14 cellular contexts compared by ENCODE assay signal in the genomic region with DNA sequence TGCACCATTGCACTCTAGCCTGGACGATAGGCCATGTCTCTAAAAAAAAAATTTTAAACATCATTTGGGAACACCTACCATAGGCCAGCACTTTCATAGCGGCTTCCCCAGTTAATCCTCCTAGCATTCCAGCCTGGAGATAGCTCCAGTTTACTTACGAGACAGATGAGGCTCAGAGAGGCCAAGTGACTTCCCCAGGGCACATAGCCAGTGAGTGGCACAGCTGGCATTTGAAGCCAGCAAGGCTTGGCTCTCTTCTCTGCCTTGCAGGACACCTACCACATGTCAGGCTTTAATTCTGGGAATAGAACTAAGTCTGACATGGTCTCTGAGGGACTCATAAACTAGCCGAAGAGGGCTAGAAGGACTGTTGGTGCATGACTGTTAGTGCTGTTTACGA. TPM values are rescaled to one million over a fixed set of nuclear protein-coding genes. Genes with fewer than 3 reads are reported as not detected.
DNase-seq lines count a peak whose midpoint lies in the region; ATAC-seq lines count a peak whose summit lies in the region.
"Had no signal": no experiment of that assay in that cellular context is flagged by ENCODE, and none has a peak within 500 bp of the region (broad histone marks: within the 10 kb centered on the region; RNA-seq: fewer than 3 reads in every experiment).

No MANE protein-coding gene starts in this region.

- peaks cover 8% of the 10 kb centered on the region for H3K36me3 Mint-ChIP-seq in activated naive CD4-positive, alpha-beta T cell treated with anti-CD3 and anti-CD28 coated beads for 36 hours (ENCODE audit: low read depth)
- H3K36me3 Mint-ChIP-seq in activated naive CD4-positive, alpha-beta T cell treated with anti-CD3 and anti-CD28 coated beads, Interleukin-2, amount 50 U/mL, for 72 hours: no peaks in the 10 kb centered on the region
- H3K36me3 Mint-ChIP-seq in memory B cell: peaks cover 34% of the 10 kb centered on the region
- peaks cover 71% of the 10 kb centered on the region for H3K36me3 Mint-ChIP-seq in stimulated activated memory B cell treated with anti-CD40 and anti-IgM and Interleukin-4, amounts not matched to agents 10 μg/mL and 1 μg/mL and 100 μg/mL, for 72 hours

- no peak for ATAC-seq in activated naive CD4-positive, alpha-beta T cell treated with anti-CD3 and anti-CD28 coated beads, Interleukin-2, amount 50 U/mL, for 72 hours
- no peak for ATAC-seq in memory B cell (ENCODE audit: low read depth)
- no peak for ATAC-seq in stimulated activated memory B cell treated with anti-CD40 and anti-IgM and Interleukin-4, amounts not matched to agents 10 μg/mL and 1 μg/mL and 100 μg/mL, for 72 hours
- ATAC-seq in stimulated activated naive CD8-positive, alpha-beta T cell treated with anti-CD3 and anti-CD28 coated beads, Interleukin-15, amount 100 ng/mL, for 72 hours: no peak

- no peaks in the 10 kb centered on the region for H3K4me1 Mint-ChIP-seq in activated naive CD4-positive, alpha-beta T cell treated with anti-CD3 and anti-CD28 coated beads for 36 hours (ENCODE audit: low read depth)
- peaks cover 25% of the 10 kb centered on the region for H3K4me1 Mint-ChIP-seq in memory B cell
- H3K4me1 Mint-ChIP-seq in stimulated activated memory B cell treated with anti-CD40 and anti-IgM and Interleukin-4, amounts not matched to agents 10 μg/mL and 1 μg/mL and 100 μg/mL, for 72 hours: peaks cover 42% of the 10 kb centered on the region
- H3K4me1 Mint-ChIP-seq in stimulated activated naive CD8-positive, alpha-beta T cell treated with anti-CD3 and anti-CD28 coated beads, Interleukin-15, amount 100 ng/mL, for 72 hours: peaks cover 14% of the 10 kb centered on the region

- H3K27ac Mint-ChIP-seq in activated naive CD4-positive, alpha-beta T cell treated with anti-CD3 and anti-CD28 coated beads for 36 hours: peak overlapping the region; percentile 32
- no peak overlapping the region for H3K27ac Mint-ChIP-seq in activated naive CD4-positive, alpha-beta T cell treated with anti-CD3 and anti-CD28 coated beads, Interleukin-2, amount 50 U/mL, for 72 hours
- H3K27ac Mint-ChIP-seq in memory B cell: peak overlapping the region; percentile 50
- H3K27ac Mint-ChIP-seq in stimulated activated memory B cell treated with anti-CD40 and anti-IgM and Interleukin-4, amounts not matched to agents 10 μg/mL and 1 μg/mL and 100 μg/mL, for 72 hours: peak overlapping the region; percentile 16
- peak overlapping the region in 1 of 2 donors; percentile 84 for H3K27ac Mint-ChIP-seq in stimulated activated naive CD8-positive, alpha-beta T cell treated with anti-CD3 and anti-CD28 coated beads, Interleukin-15, amount 100 ng/mL, for 72 hours

- no peaks in the 10 kb centered on the region for H3K9me3 Mint-ChIP-seq in activated naive CD4-positive, alpha-beta T cell treated with anti-CD3 and anti-CD28 coated beads for 36 hours
- no peaks in the 10 kb centered on the region for H3K9me3 Mint-ChIP-seq in activated naive CD4-positive, alpha-beta T cell treated with anti-CD3 and anti-CD28 coated beads, Interleukin-2, amount 50 U/mL, for 72 hours
- H3K9me3 Mint-ChIP-seq in memory B cell: no peaks in the 10 kb centered on the region
- no peaks in the 10 kb centered on the region for H3K9me3 Mint-ChIP-seq in stimulated activated memory B cell treated with anti-CD40 and anti-IgM and Interleukin-4, amounts not matched to agents 10 μg/mL and 1 μg/mL and 100 μg/mL, for 72 hours
- no peaks in the 10 kb centered on the region for H3K9me3 Mint-ChIP-seq in stimulated activated naive CD8-positive, alpha-beta T cell treated with anti-CD3 and anti-CD28 coated beads, Interleukin-15, amount 100 ng/mL, for 72 hours

- CTCF ChIA-PET in activated naive CD4-positive, alpha-beta T cell treated with anti-CD3 and anti-CD28 coated beads for 36 hours (lab: Charles Lee): interaction anchor here (1.1 kb wide), 2 partner anchors 13 to 33 kb away, joined by 3 to 4 read pairs; no protein-coding TSS in a partner anchor

- H3K4me3 Mint-ChIP-seq in activated naive CD4-positive, alpha-beta T cell treated with anti-CD3 and anti-CD28 coated beads for 36 hours: no peak overlapping the region
- no peak overlapping the region for H3K4me3 Mint-ChIP-seq in memory B cell
- no peak overlapping the region for H3K4me3 Mint-ChIP-seq in stimulated activated memory B cell treated with anti-CD40 and anti-IgM and Interleukin-4, amounts not matched to agents 10 μg/mL and 1 μg/mL and 100 μg/mL, for 72 hours
- no peak overlapping the region for H3K4me3 Mint-ChIP-seq in stimulated activated naive CD8-positive, alpha-beta T cell treated with anti-CD3 and anti-CD28 coated beads, Interleukin-15, amount 100 ng/mL, for 72 hours
- H3K4me3 Mint-ChIP-seq: H9 had no signal

- intact Hi-C loops in activated naive CD4-positive, alpha-beta T cell treated with anti-CD3 and anti-CD28 coated beads for 36 hours (cut with micrococcal nuclease): no loop called here

- no peak for DNase-seq in activated naive CD4-positive, alpha-beta T cell treated with anti-CD3 and anti-CD28 coated beads for 36 hours
- no peak for DNase-seq in activated naive CD4-positive, alpha-beta T cell treated with anti-CD3 and anti-CD28 coated beads, Interleukin-2, amount 50 U/mL, for 72 hours (ENCODE audit: low spot score in 2 of 2)
- DNase-seq in memory B cell (ENCODE audit: low spot score in 2 of 2) (no peak), 8988T (no peak)
- no peak for DNase-seq in stimulated activated naive CD8-positive, alpha-beta T cell treated with anti-CD3 and anti-CD28 coated beads, Interleukin-15, amount 100 ng/mL, for 72 hours
- DNase-seq: C1 segment of cervical spinal cord, H9, MM.1S, NCI-H1105, NCI-H1694 treated with DMSO at 0.1 percent for 48 hours, NCI-H446 treated with DMSO at 0.1 percent for 48 hours, NCI-H748 treated with DMSO at 0.1 percent for 48 hours, PC-9 had no signal

- H3K27me3 Mint-ChIP-seq in activated naive CD4-positive, alpha-beta T cell treated with anti-CD3 and anti-CD28 coated beads for 36 hours (ENCODE audit: low read depth): no peaks in the 10 kb centered on the region
- H3K27me3 Mint-ChIP-seq in memory B cell: no peaks in the 10 kb centered on the region
- no peaks in the 10 kb centered on the region for H3K27me3 Mint-ChIP-seq in stimulated activated memory B cell treated with anti-CD40 and anti-IgM and Interleukin-4, amounts not matched to agents 10 μg/mL and 1 μg/mL and 100 μg/mL, for 72 hours
- no peaks in the 10 kb centered on the region for H3K27me3 Mint-ChIP-seq in stimulated activated naive CD8-positive, alpha-beta T cell treated with anti-CD3 and anti-CD28 coated beads, Interleukin-15, amount 100 ng/mL, for 72 hours

RNA-seq across cellular contexts. Expression of gene TAGLN, which starts 4.9 kb away (rescaled TPM):
- 1 to 10 TPM; 2.1 to 2.2 TPM for total RNA-seq in activated naive CD4-positive, alpha-beta T cell treated with anti-CD3 and anti-CD28 coated beads for 36 hours
- 1 to 10 TPM; 1.5 to 5.4 TPM for total RNA-seq in activated naive CD4-positive, alpha-beta T cell treated with anti-CD3 and anti-CD28 coated beads, Interleukin-2, amount 50 U/mL, for 72 hours

RNA-seq across cellular contexts. Expression of gene SIDT2, which starts 15.7 kb away (rescaled TPM):
- 10 to 100 TPM; 23.9 to 25.6 TPM for total RNA-seq in activated naive CD4-positive, alpha-beta T cell treated with anti-CD3 and anti-CD28 coated beads for 36 hours
- 10 to 100 TPM; 20.9 to 32.0 TPM for total RNA-seq in activated naive CD4-positive, alpha-beta T cell treated with anti-CD3 and anti-CD28 coated beads, Interleukin-2, amount 50 U/mL, for 72 hours

RNA-seq across cellular contexts. Expression of gene PCSK7, which starts 37.6 kb away (rescaled TPM):
- total RNA-seq in activated naive CD4-positive, alpha-beta T cell treated with anti-CD3 and anti-CD28 coated beads for 36 hours: 10 to 100 TPM; 97.6 to 97.9 TPM
- total RNA-seq in activated naive CD4-positive, alpha-beta T cell treated with anti-CD3 and anti-CD28 coated beads, Interleukin-2, amount 50 U/mL, for 72 hours: 100 to 1,000 TPM; 126 to 201 TPM

RNA-seq across cellular contexts. Expression of gene RNF214, which starts 38.2 kb away (rescaled TPM):
- total RNA-seq in activated naive CD4-positive, alpha-beta T cell treated with anti-CD3 and anti-CD28 coated beads for 36 hours: 10 to 100 TPM; 14.0 to 14.4 TPM
- 10 to 100 TPM; 13.3 to 21.6 TPM for total RNA-seq in activated naive CD4-positive, alpha-beta T cell treated with anti-CD3 and anti-CD28 coated beads, Interleukin-2, amount 50 U/mL, for 72 hours

RNA-seq across cellular contexts. Expression of gene PAFAH1B2, which starts 50.2 kb away (rescaled TPM):
- total RNA-seq in activated naive CD4-positive, alpha-beta T cell treated with anti-CD3 and anti-CD28 coated beads for 36 hours: 10 to 100 TPM; 43.7 to 44.3 TPM
- total RNA-seq in activated naive CD4-positive, alpha-beta T cell treated with anti-CD3 and anti-CD28 coated beads, Interleukin-2, amount 50 U/mL, for 72 hours: 10 to 100 TPM; 63.4 to 64.5 TPM

Comparison
In these comparisons a context has a peak if more than half of its experiments do, and no peak if none do; other contexts are left out.
1. H3K27ac Mint-ChIP-seq: peak in activated naive CD4-positive, alpha-beta T cell treated with anti-CD3 and anti-CD28 coated beads for 36 hours (single experiment), memory B cell (single experiment) and stimulated activated memory B cell treated with anti-CD40 and anti-IgM and Interleukin-4, amounts not matched to agents 10 μg/mL and 1 μg/mL and 100 μg/mL, for 72 hours (single experiment); none in activated naive CD4-positive, alpha-beta T cell treated with anti-CD3 and anti-CD28 coated beads, Interleukin-2, amount 50 U/mL, for 72 hours (0 of 2).